In genomic region chr14:102943454-102943853, GRCh38 we compare ENCODE assay signal across 21 cellular contexts. TPM values are rescaled to one million over a fixed set of nuclear protein-coding genes. Genes with fewer than 3 reads are reported as not detected.
DNase-seq lines count a peak whose midpoint lies in the region; ATAC-seq and TF ChIP-seq lines count a peak whose summit lies in the region.
"Had no signal": no experiment of that assay in that cellular context is flagged by ENCODE, and none has a peak within 500 bp of the region (broad histone marks: within the 10 kb centered on the region; RNA-seq: fewer than 3 reads in every experiment).

No MANE protein-coding gene starts in this region.

- no peak overlapping the region for H3K27ac ChIP-seq in neural progenitor cell
- H3K27ac ChIP-seq in tibial artery, result no peak overlapping the region
- H3K27ac ChIP-seq: 22Rv1, BLaER1, C4-2B had no signal

- H3K4me3 Mint-ChIP-seq in endothelial cell (ENCODE audit: unreplicated experiment) (peak overlapping the region; percentile 3), neural progenitor cell (no peak overlapping the region)
- H3K4me3 Mint-ChIP-seq: B cell; CD4-positive, CD25-positive, alpha-beta regulatory T cell; CD8-positive, alpha-beta T cell; GM23338; H9; HFFc6 had no signal

- H3K4me3 ChIP-seq in neural progenitor cell (no peak overlapping the region), tibial artery (no peak overlapping the region)
- H3K4me3 ChIP-seq: BLaER1, GM23338 had no signal

- H3K27me3 ChIP-seq in neural progenitor cell, result no peaks in the 10 kb centered on the region
- H3K27me3 ChIP-seq in tibial artery, result no peaks in the 10 kb centered on the region
- H3K27me3 ChIP-seq: BLaER1 had no signal

- no peaks in the 10 kb centered on the region for H3K4me1 ChIP-seq in neural progenitor cell
- H3K4me1 ChIP-seq in tibial artery, result no peaks in the 10 kb centered on the region
- H3K4me1 ChIP-seq: Caco-2 had no signal

- H2AFZ ChIP-seq in neural progenitor cell (replicated peaks), result no peak overlapping the region
- H2AFZ ChIP-seq: GM23338 had no signal

- H3K27me3 Mint-ChIP-seq in endothelial cell (ENCODE audit: unreplicated experiment), result peaks cover 21% of the 10 kb centered on the region
- peaks cover 5% of the 10 kb centered on the region for H3K27me3 Mint-ChIP-seq in neural progenitor cell (ENCODE audit: insufficient read depth, low read depth)
- H3K27me3 Mint-ChIP-seq: B cell; CD4-positive, CD25-positive, alpha-beta regulatory T cell had no signal

- H3K4me2 ChIP-seq in neural progenitor cell, result no peak overlapping the region
- H3K4me2 ChIP-seq: BLaER1, GM23338 had no signal

- H3K36me3 ChIP-seq in neural progenitor cell, result no peaks in the 10 kb centered on the region
- peaks cover 87 to 98% (median 90%) of the 10 kb centered on the region in 3 donors for H3K36me3 ChIP-seq in tibial artery

- no peak overlapping the region for H3K27ac Mint-ChIP-seq in endothelial cell (ENCODE audit: unreplicated experiment)
- H3K27ac Mint-ChIP-seq in neural progenitor cell, result peak overlapping the region; percentile 24
- H3K27ac Mint-ChIP-seq: B cell; CD8-positive, alpha-beta T cell; GM23338; H9; HFFc6 had no signal

- H3K36me3 Mint-ChIP-seq in endothelial cell (ENCODE audit: low read depth, unreplicated experiment), result peaks cover 60% of the 10 kb centered on the region
- H3K36me3 Mint-ChIP-seq in neural progenitor cell, result peaks cover 32% of the 10 kb centered on the region
- H3K36me3 Mint-ChIP-seq: CD8-positive, alpha-beta T cell had no signal

- H3K9ac ChIP-seq in neural progenitor cell, result no peak overlapping the region
- H3K9ac ChIP-seq: BLaER1 had no signal

- no peaks in the 10 kb centered on the region for H4K20me1 ChIP-seq in neural progenitor cell (ENCODE audit: low read depth)
- H4K20me1 ChIP-seq: BLaER1 had no signal

- DNase-seq in D341Med (ENCODE audit: low spot score) (peak; percentile 27), endothelial cell (ENCODE audit: low spot score) (no peak), neural progenitor cell (ENCODE audit: low spot score) (no peak), tibial artery (no peak)
- DNase-seq: Caco-2; CD4-positive, CD25-positive, alpha-beta regulatory T cell; CD8-positive, alpha-beta T cell; DMS 273 treated with DMSO at 0.1 percent for 48 hours; DMS79 treated with DMSO at 0.1 percent for 48 hours; GF-D8; H9; HFFc6 had no signal

- TF ChIP-seq CTCF in endothelial cell (IDR thresholded peaks at IDR 0.05; ENCODE audit: unreplicated experiment) (no peak), neural progenitor cell (IDR thresholded peaks at IDR 0.05) (no peak), tibial artery (IDR thresholded peaks at IDR 0.05) (no peak)

- H3K4me1 Mint-ChIP-seq in endothelial cell (ENCODE audit: unreplicated experiment), result no peaks in the 10 kb centered on the region
- H3K4me1 Mint-ChIP-seq in neural progenitor cell, result no peaks in the 10 kb centered on the region
- H3K4me1 Mint-ChIP-seq: GM23338, H9 had no signal

- ATAC-seq in HG03159 (IDR thresholded peaks at IDR 0.05; ENCODE audit: unreplicated experiment) (no peak), GM21619 (IDR thresholded peaks at IDR 0.05; ENCODE audit: unreplicated experiment) (no peak)
- ATAC-seq: CD8-positive, alpha-beta T cell; GM23338 had no signal

- no peaks in the 10 kb centered on the region for H3K9me3 Mint-ChIP-seq in endothelial cell (ENCODE audit: unreplicated experiment)
- H3K9me3 Mint-ChIP-seq in neural progenitor cell, result no peaks in the 10 kb centered on the region
- H3K9me3 Mint-ChIP-seq: CD4-positive, CD25-positive, alpha-beta regulatory T cell; CD8-positive, alpha-beta T cell; GM23338; H9; HFFc6 had no signal

- H3K79me2 ChIP-seq in neural progenitor cell (ENCODE audit: low read depth), result no peaks in the 10 kb centered on the region

- intact Hi-C loops in tibial artery (cut with DNase I; ENCODE audit: low total_unique reads), result no loop called here

- H3K9me3 ChIP-seq in neural progenitor cell (ENCODE audit: low read depth) (no peaks in the 10 kb centered on the region), tibial artery (no peaks in the 10 kb centered on the region)
- H3K9me3 ChIP-seq: BLaER1, Caco-2 had no signal

- H3F3A ChIP-seq in neural progenitor cell (ENCODE audit: low read depth), result no peaks in the 10 kb centered on the region

RNA-seq across cellular contexts. Expression of gene AMN, which starts 21.0 kb away (rescaled TPM):
- total RNA-seq in endothelial cell (ENCODE audit: unreplicated experiment) (not detected), neural progenitor cell (ENCODE audit: low replicate concordance) (0.28 TPM in 1 of 2 replicates, not detected in the other)
- total RNA-seq: G401, H4, HFFc6 had no signal
